In genomic region chr5:176501333-176501732, GRCh38 we compare ENCODE assay signal across 21 cellular contexts. TPM values are rescaled to one million over a fixed set of nuclear protein-coding genes. Genes with fewer than 3 reads are reported as not detected.
DNase-seq lines count a peak whose midpoint lies in the region; ATAC-seq and TF ChIP-seq lines count a peak whose summit lies in the region.
"Had no signal": no experiment of that assay in that cellular context is flagged by ENCODE, and none has a peak within 500 bp of the region (broad histone marks: within the 10 kb centered on the region; RNA-seq: fewer than 3 reads in every experiment).

No MANE protein-coding gene starts in this region.

- H3K36me3 ChIP-seq in RWPE2 (ENCODE audit: low read depth): peaks cover 93% of the 10 kb centered on the region

- H3K27me3 ChIP-seq in RWPE2 (ENCODE audit: insufficient read depth, poor library complexity, severe bottlenecking): no peaks in the 10 kb centered on the region
- H3K27me3 ChIP-seq: tibial nerve had no signal

- H3K27ac Mint-ChIP-seq in activated T-helper 2 cell treated with anti-CD3 and anti-CD28 coated beads, Interferon-gamma antibody, Interleukin-2, Interleukin-4, amounts not matched to agents 10 μg/mL and 5 μg/mL and 100 μg/mL, durations not matched to agents 14 hours and 24 hours and 36 hours: no peak overlapping the region

- H3K4me3 ChIP-seq in RWPE2 (ENCODE audit: severe bottlenecking): no peak overlapping the region
- H3K4me3 ChIP-seq: mucosa of descending colon, smooth muscle cell, tibial nerve had no signal

- no peaks in the 10 kb centered on the region for H3K4me1 Mint-ChIP-seq in activated T-helper 2 cell treated with anti-CD3 and anti-CD28 coated beads, Interferon-gamma antibody, Interleukin-2, Interleukin-4, amounts not matched to agents 10 μg/mL and 5 μg/mL and 100 μg/mL, durations not matched to agents 14 hours and 24 hours and 36 hours (ENCODE audit: low read depth)

- TF ChIP-seq CTCF in RWPE2 (IDR thresholded peaks at IDR 0.05; ENCODE audit: poor library complexity, severe bottlenecking): no peak

- no peak overlapping the region for H3K4me3 Mint-ChIP-seq in activated T-helper 2 cell treated with anti-CD3 and anti-CD28 coated beads, Interferon-gamma antibody, Interleukin-2, Interleukin-4, amounts not matched to agents 10 μg/mL and 5 μg/mL and 100 μg/mL, durations not matched to agents 14 hours and 24 hours and 36 hours (ENCODE audit: low read depth)

- H3K36me3 Mint-ChIP-seq in activated T-helper 2 cell treated with anti-CD3 and anti-CD28 coated beads, Interferon-gamma antibody, Interleukin-2, Interleukin-4, amounts not matched to agents 10 μg/mL and 5 μg/mL and 100 μg/mL, durations not matched to agents 14 hours and 24 hours and 36 hours (ENCODE audit: low read depth): peaks cover 77% of the 10 kb centered on the region

- H3K27ac ChIP-seq in RWPE2 (ENCODE audit: poor library complexity, severe bottlenecking): peak overlapping the region; percentile 23
- H3K27ac ChIP-seq: tibial nerve had no signal

- peak; percentile 76 for ATAC-seq in RWPE2 (ENCODE audit: low read depth)
- ATAC-seq in sciatic nerve: peak; percentile 49
- ATAC-seq in GM18873 (IDR thresholded peaks at IDR 0.05; ENCODE audit: low FRiP score, unreplicated experiment): no peak
- ATAC-seq: mucosa of descending colon had no signal

- H3K27me3 Mint-ChIP-seq in activated T-helper 2 cell treated with anti-CD3 and anti-CD28 coated beads, Interferon-gamma antibody, Interleukin-2, Interleukin-4, amounts not matched to agents 10 μg/mL and 5 μg/mL and 100 μg/mL, durations not matched to agents 14 hours and 24 hours and 36 hours (ENCODE audit: low read depth): no peaks in the 10 kb centered on the region

- intact Hi-C loops in sciatic nerve (cut with DNase I): no loop called here
- intact Hi-C loops in activated T-helper 2 cell treated with anti-CD3 and anti-CD28 coated beads, Interferon-gamma antibody, Interleukin-2, Interleukin-4, amounts not matched to agents 10 μg/mL and 5 μg/mL and 100 μg/mL, durations not matched to agents 14 hours and 24 hours and 36 hours (cut with micrococcal nuclease): no loop called here

- H3K9me3 ChIP-seq in RWPE2 (ENCODE audit: severe bottlenecking): no peaks in the 10 kb centered on the region
- H3K9me3 ChIP-seq: mucosa of descending colon, tibial nerve had no signal

- H3K9me3 Mint-ChIP-seq in activated T-helper 2 cell treated with anti-CD3 and anti-CD28 coated beads, Interferon-gamma antibody, Interleukin-2, Interleukin-4, amounts not matched to agents 10 μg/mL and 5 μg/mL and 100 μg/mL, durations not matched to agents 14 hours and 24 hours and 36 hours: no peaks in the 10 kb centered on the region

- H3K4me1 ChIP-seq in RWPE2 (ENCODE audit: insufficient read depth, poor library complexity, severe bottlenecking): peaks cover 23% of the 10 kb centered on the region
- H3K4me1 ChIP-seq: tibial nerve had no signal

- DNase-seq in EL: peak; percentile 63
- no peak for DNase-seq in RWPE2 (ENCODE audit: low spot score)
- DNase-seq in fibroblast of gingiva (ENCODE audit: low read depth): peak; percentile 89
- no peak for DNase-seq in sciatic nerve (ENCODE audit: low spot score)
- no peak for DNase-seq in NCI-H446 (lab: John Stamatoyannopoulos, UW)
- DNase-seq in activated T-helper 2 cell treated with anti-CD3 and anti-CD28 coated beads, Interferon-gamma antibody, Interleukin-2, Interleukin-4, amounts not matched to agents 10 μg/mL and 5 μg/mL and 100 μg/mL, durations not matched to agents 14 hours and 24 hours and 36 hours (ENCODE audit: low spot score): no peak
- no peak for DNase-seq in pons (ENCODE audit: low spot score)
- DNase-seq: activated CD4-positive, CD25-positive, alpha-beta regulatory T cell treated with anti-CD3 and anti-CD28 coated beads, Interleukin-2, amount 50 U/mL, for 72 hours; activated effector memory CD4-positive, alpha-beta T cell treated with anti-CD3 and anti-CD28 coated beads, Interleukin-2, amount 50 U/mL, for 16 hours; aorta; cortex of kidney; DMS53; erythroblast; left cardiac atrium; mucosa of descending colon; NCI-H1092; NCI-H2107; T-helper 2 cell had no signal

RNA-seq across cellular contexts. Expression of gene RNF44, which starts 35.9 kb away (rescaled TPM):
- 44.7 TPM for total RNA-seq in sciatic nerve
- total RNA-seq in activated T-helper 2 cell treated with anti-CD3 and anti-CD28 coated beads, Interferon-gamma antibody, Interleukin-2, Interleukin-4, amounts not matched to agents 10 μg/mL and 5 μg/mL and 100 μg/mL, durations not matched to agents 14 hours and 24 hours and 36 hours: 64.7 and 70.3 TPM in 2 replicates

RNA-seq across cellular contexts. Expression of gene CDHR2, which starts 47.8 kb away (rescaled TPM):
- total RNA-seq in sciatic nerve: 0.36 TPM
- 0.30 and 0.64 TPM in 2 replicates for total RNA-seq in activated T-helper 2 cell treated with anti-CD3 and anti-CD28 coated beads, Interferon-gamma antibody, Interleukin-2, Interleukin-4, amounts not matched to agents 10 μg/mL and 5 μg/mL and 100 μg/mL, durations not matched to agents 14 hours and 24 hours and 36 hours
- total RNA-seq: aorta, tibial nerve had no signal

RNA-seq across cellular contexts. Expression of gene FAF2, which starts 53.1 kb away (rescaled TPM):
- total RNA-seq in sciatic nerve: 35.6 TPM
- total RNA-seq in activated T-helper 2 cell treated with anti-CD3 and anti-CD28 coated beads, Interferon-gamma antibody, Interleukin-2, Interleukin-4, amounts not matched to agents 10 μg/mL and 5 μg/mL and 100 μg/mL, durations not matched to agents 14 hours and 24 hours and 36 hours: 39.4 and 44.1 TPM in 2 replicates

Comparison
In these comparisons a context has a peak if more than half of its experiments do, and no peak if none do; other contexts are left out.
1. DNase-seq: peak in EL (single experiment) and fibroblast of gingiva (single experiment); none in RWPE2 (single experiment), sciatic nerve (single experiment), NCI-H446 (0 of 2), activated T-helper 2 cell treated with anti-CD3 and anti-CD28 coated beads, Interferon-gamma antibody, Interleukin-2, Interleukin-4, amounts not matched to agents 10 μg/mL and 5 μg/mL and 100 μg/mL, durations not matched to agents 14 hours and 24 hours and 36 hours (single experiment) and pons (single experiment).